ENCODE assay signal across 11 cellular contexts in genomic region chr6:112330071-112330876, GRCh38. TPM values are rescaled to one million over a fixed set of nuclear protein-coding genes. Genes with fewer than 3 reads are reported as not detected.
DNase-seq lines count a peak whose midpoint lies in the region; ATAC-seq and TF ChIP-seq lines count a peak whose summit lies in the region.
"Had no signal": no experiment of that assay in that cellular context is flagged by ENCODE, and none has a peak within 500 bp of the region (broad histone marks: within the 10 kb centered on the region; RNA-seq: fewer than 3 reads in every experiment).

No MANE protein-coding gene starts in this region.

- H3K4me1 ChIP-seq in sigmoid colon (no peaks in the 10 kb centered on the region), left lung (no peaks in the 10 kb centered on the region)
- H3K4me1 ChIP-seq: Caco-2, lower lobe of right lung had no signal

- 18 to 22% methylated on average over 1 of the region's 1 CpG for WGBS in sigmoid colon, 2 donors

- peak; percentile 58 for TF ChIP-seq CTCF in AG10803 (conservative IDR thresholded peaks at IDR 0.05; ENCODE audit: low read length)
- TF ChIP-seq CTCF in astrocyte of the cerebellum (IDR thresholded peaks at IDR 0.05; ENCODE audit: low read depth, low read length, missing control alignments) = peak; percentile 31
- no peak for TF ChIP-seq CTCF in sigmoid colon (IDR thresholded peaks at IDR 0.05)
- TF ChIP-seq CTCF in left lung (IDR thresholded peaks at IDR 0.05) = no peak

- intact Hi-C loops in sigmoid colon (cut with DNase I) = no loop called here
- intact Hi-C loops in Right ventricle myocardium inferior (cut with DNase I) = loop anchor here (10.0 kb wide), 1 partner anchor 1585 kb away; no protein-coding TSS in a partner anchor
- intact Hi-C loops in left lung (cut with DNase I) = no loop called here

- TF ChIP-seq POLR2A in sigmoid colon (IDR thresholded peaks at IDR 0.05) = no peak

- DNase-seq in AG10803 (ENCODE audit: low read depth) (peak; percentile 65), HPDE6-E6E7 (ENCODE audit: extremely low spot score) (peak; percentile 45), astrocyte of the cerebellum (ENCODE audit: low read depth) (no peak), lung microvascular endothelial cell (ENCODE audit: low read depth in 2 of 2) (peak; percentile 36 to 59), sigmoid colon (no peak), Right ventricle myocardium inferior (ENCODE audit: missing footprints) (no peak), left lung (no peak), NCI-H1930 (lab: John Stamatoyannopoulos, UW) (no peak)
- DNase-seq: Caco-2, lower lobe of right lung had no signal

- ATAC-seq in Right ventricle myocardium inferior (no peak), left lung (no peak)

- no peaks in the 10 kb centered on the region for H3K27me3 ChIP-seq in sigmoid colon
- no peaks in the 10 kb centered on the region for H3K27me3 ChIP-seq in left lung

- H3K4me3 ChIP-seq in AG10803 (ENCODE audit: low read length) = no peak overlapping the region
- H3K4me3 ChIP-seq in astrocyte of the cerebellum (ENCODE audit: low read depth, low read length) = no peak overlapping the region
- no peak overlapping the region for H3K4me3 ChIP-seq in sigmoid colon
- H3K4me3 ChIP-seq in left lung = no peak overlapping the region
- H3K4me3 ChIP-seq: lower lobe of right lung had no signal

- H3K36me3 ChIP-seq in sigmoid colon (no peaks in the 10 kb centered on the region), left lung (no peaks in the 10 kb centered on the region)
- H3K36me3 ChIP-seq: lower lobe of right lung had no signal

- H3K9me3 ChIP-seq in sigmoid colon (peaks cover 0 to 8% (median 3%) of the 10 kb centered on the region in 4 donors), left lung (peaks cover 0 to 12% of the 10 kb centered on the region in 2 donors)

- no peak for TF ChIP-seq EP300 in sigmoid colon (IDR thresholded peaks at IDR 0.05)

- no peak overlapping the region for H3K27ac ChIP-seq in sigmoid colon
- H3K27ac ChIP-seq in left lung = no peak overlapping the region
- H3K27ac ChIP-seq: lower lobe of right lung had no signal

- in situ Hi-C loops in astrocyte of the cerebellum (cut with HindIII; ENCODE audit: low sequenced_read_pairs) = no loop called here

RNA-seq across cellular contexts. Expression of gene RFPL4B, which starts 16.9 kb away (rescaled TPM):
- total RNA-seq in lung microvascular endothelial cell = under 0.01 TPM in 1 of 2 replicates, not detected in the other
- total RNA-seq in sigmoid colon = not detected
- not detected for polyA plus RNA-seq in sigmoid colon
- total RNA-seq in Right ventricle myocardium inferior = not detected
- not detected for total RNA-seq in left lung
- total RNA-seq: Caco-2, lower lobe of right lung, temporal lobe had no signal

Comparison
In these comparisons a context has a peak if more than half of its experiments do, and no peak if none do; other contexts are left out.
1. DNase-seq: peak in AG10803 (single experiment), HPDE6-E6E7 (single experiment) and lung microvascular endothelial cell (2 of 2); none in astrocyte of the cerebellum (single experiment), sigmoid colon (single experiment), Right ventricle myocardium inferior (single experiment), left lung (0 of 2) and NCI-H1930 (0 of 2).
2. CTCF ChIP-seq: peak in AG10803 (single experiment) and astrocyte of the cerebellum (single experiment); none in sigmoid colon (0 of 4) and left lung (0 of 2).